Comparison of ENCODE assay signal across 8 cellular contexts in genomic region chr9:136117291-136118060, GRCh38. TPM values are rescaled to one million over a fixed set of nuclear protein-coding genes. Genes with fewer than 3 reads are reported as not detected.
DNase-seq lines count a peak whose midpoint lies in the region; ATAC-seq and TF ChIP-seq lines count a peak whose summit lies in the region.

No MANE protein-coding gene starts in this region.

- no peaks in the 10 kb centered on the region for H3K4me1 ChIP-seq in endocrine pancreas (ENCODE audit: control insufficient read depth, insufficient read depth, low read length)

- H3K27ac Mint-ChIP-seq in HFFc6: peak overlapping the region; percentile 73
- peak overlapping the region in 1 of 2 donors; percentile 37 for H3K27ac Mint-ChIP-seq in natural killer cell treated with Interleukin-12 subunit alpha and Interleukin-12 subunit beta and Interleukin-15 and Interleukin-18, amount 100 ng/mL, for 72 hours

- no peaks in the 10 kb centered on the region for H3K27me3 ChIP-seq in endocrine pancreas (ENCODE audit: control insufficient read depth, insufficient read depth, low read length)

- H3K9ac ChIP-seq in endocrine pancreas (ENCODE audit: control insufficient read depth, insufficient read depth, low read length): peak overlapping the region; percentile 73

- no peaks in the 10 kb centered on the region for H3K4me1 Mint-ChIP-seq in HFFc6 (ENCODE audit: low read depth)
- peaks cover 5 to 8% of the 10 kb centered on the region in 2 donors for H3K4me1 Mint-ChIP-seq in natural killer cell treated with Interleukin-12 subunit alpha and Interleukin-12 subunit beta and Interleukin-15 and Interleukin-18, amount 100 ng/mL, for 72 hours (ENCODE audit: low read depth in 2 of 2)

- DNase-seq in GM12864 (ENCODE audit: low read depth) (no peak), HFFc6 (no peak), RPMI8226 (peak; percentile 72), sciatic nerve (ENCODE audit: low spot score) (no peak), AG08395 (ENCODE audit: low spot score) (no peak), SKM-1 treated with dmso at 0.1 percent for 144 hours (lab: John Stamatoyannopoulos, UW; ENCODE audit: unreplicated experiment) (no peak)
- DNase-seq in natural killer cell treated with Interleukin-12 subunit alpha and Interleukin-12 subunit beta and Interleukin-15 and Interleukin-18, amount 100 ng/mL, for 72 hours (ENCODE audit: low spot score): no peak

- no peaks in the 10 kb centered on the region for H3K36me3 Mint-ChIP-seq in HFFc6 (ENCODE audit: low read depth)
- H3K36me3 Mint-ChIP-seq in natural killer cell treated with Interleukin-12 subunit alpha and Interleukin-12 subunit beta and Interleukin-15 and Interleukin-18, amount 100 ng/mL, for 72 hours: no peaks in the 10 kb centered on the region

- H3K4me3 Mint-ChIP-seq in HFFc6: peak overlapping the region; percentile 86
- H3K4me3 Mint-ChIP-seq in natural killer cell treated with Interleukin-12 subunit alpha and Interleukin-12 subunit beta and Interleukin-15 and Interleukin-18, amount 100 ng/mL, for 72 hours: peak overlapping the region; percentile 76

- intact Hi-C loops in sciatic nerve (cut with DNase I): no loop called here

- H3K9me3 ChIP-seq in endocrine pancreas (ENCODE audit: control insufficient read depth, low read length): no peaks in the 10 kb centered on the region

- TF ChIP-seq CTCF in GM12864 (IDR thresholded peaks at IDR 0.05; ENCODE audit: low read depth, low read length, missing control alignments) (no peak), HFFc6 (IDR thresholded peaks at IDR 0.05) (no peak)

- peak overlapping the region; percentile 93 for H3K4me3 ChIP-seq in GM12864 (ENCODE audit: low read depth, low read length)
- H3K4me3 ChIP-seq in endocrine pancreas (ENCODE audit: control insufficient read depth, insufficient read depth, low read length): no peak overlapping the region

- H3K9me3 Mint-ChIP-seq in HFFc6: no peaks in the 10 kb centered on the region
- no peaks in the 10 kb centered on the region for H3K9me3 Mint-ChIP-seq in natural killer cell treated with Interleukin-12 subunit alpha and Interleukin-12 subunit beta and Interleukin-15 and Interleukin-18, amount 100 ng/mL, for 72 hours

- H3K36me3 ChIP-seq in endocrine pancreas (ENCODE audit: control insufficient read depth, insufficient read depth, low read length): no peaks in the 10 kb centered on the region

- no peak for ATAC-seq in natural killer cell treated with Interleukin-12 subunit alpha and Interleukin-12 subunit beta and Interleukin-15 and Interleukin-18, amount 100 ng/mL, for 72 hours
- no peak for ATAC-seq in sciatic nerve

- H3K27me3 Mint-ChIP-seq in HFFc6 (ENCODE audit: insufficient read depth): no peaks in the 10 kb centered on the region
- no peaks in the 10 kb centered on the region for H3K27me3 Mint-ChIP-seq in natural killer cell treated with Interleukin-12 subunit alpha and Interleukin-12 subunit beta and Interleukin-15 and Interleukin-18, amount 100 ng/mL, for 72 hours

RNA-seq across cellular contexts. Expression of gene TMEM250, which starts 1.2 kb away (rescaled TPM):
- total RNA-seq in HFFc6 (2021; fragmentation: NEBNext Ultra II Directional; extraction: Animal tissue kit (Norgen Biotek cat#: 25700)): 10 to 100 TPM; 31.6 to 45.4 (median 35.7) TPM
- 10 to 100 TPM; 29.1 to 42.3 TPM for total RNA-seq in natural killer cell treated with Interleukin-12 subunit alpha and Interleukin-12 subunit beta and Interleukin-15 and Interleukin-18, amount 100 ng/mL, for 72 hours
- 23.0 TPM for total RNA-seq in sciatic nerve

RNA-seq across cellular contexts. Expression of gene NACC2, which starts 22.4 kb away (rescaled TPM):
- total RNA-seq in HFFc6 (2021; fragmentation: NEBNext Ultra II Directional; extraction: Animal tissue kit (Norgen Biotek cat#: 25700)): 10 to 100 TPM; 38.2 to 46.7 (median 40.2) TPM
- total RNA-seq in natural killer cell treated with Interleukin-12 subunit alpha and Interleukin-12 subunit beta and Interleukin-15 and Interleukin-18, amount 100 ng/mL, for 72 hours: 10 to 100 TPM; 19.2 to 21.1 TPM
- 56.8 TPM for total RNA-seq in sciatic nerve
